13 cellular contexts compared by ENCODE assay signal in the genomic region with DNA sequence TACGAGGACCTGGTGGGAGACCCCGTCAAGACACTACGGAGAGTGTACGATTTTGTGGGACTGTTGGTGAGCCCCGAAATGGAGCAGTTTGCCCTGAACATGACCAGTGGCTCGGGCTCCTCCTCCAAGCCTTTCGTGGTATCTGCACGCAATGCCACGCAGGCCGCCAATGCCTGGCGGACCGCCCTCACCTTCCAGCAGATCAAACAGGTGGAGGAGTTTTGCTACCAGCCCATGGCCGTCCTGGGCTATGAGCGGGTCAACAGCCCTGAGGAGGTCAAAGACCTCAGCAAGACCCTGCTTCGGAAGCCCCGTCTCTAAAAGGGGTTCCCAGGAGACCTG. TPM values are rescaled to one million over a fixed set of nuclear protein-coding genes. Genes with fewer than 3 reads are reported as not detected.
DNase-seq lines count a peak whose midpoint lies in the region; ATAC-seq and TF ChIP-seq lines count a peak whose summit lies in the region.
"Had no signal": no experiment of that assay in that cellular context is flagged by ENCODE, and none has a peak within 500 bp of the region (broad histone marks: within the 10 kb centered on the region; RNA-seq: fewer than 3 reads in every experiment).

No MANE protein-coding gene starts in this region.

- H3K36me3 Mint-ChIP-seq in activated T-cell treated with anti-CD3 and anti-CD28 coated beads, Interleukin-2, amount 50 U/mL, for 24 hours (ENCODE audit: low read depth): peaks cover 5% of the 10 kb centered on the region
- no peaks in the 10 kb centered on the region for H3K36me3 Mint-ChIP-seq in activated T-cell treated with anti-CD3 and anti-CD28 coated beads, Interleukin-2, amount 50 U/mL, for 72 hours (ENCODE audit: insufficient read depth in 2 of 2)
- H3K36me3 Mint-ChIP-seq in glutamatergic neuron (ENCODE audit: unreplicated experiment): no peaks in the 10 kb centered on the region
- peaks cover 27% of the 10 kb centered on the region for H3K36me3 Mint-ChIP-seq in stimulated activated memory B cell treated with anti-CD40 and anti-IgM and Interleukin-4, amounts not matched to agents 10 μg/mL and 1 μg/mL and 100 μg/mL, for 72 hours

- DNase-seq in activated T-cell treated with anti-CD3 and anti-CD28 coated beads, Interleukin-2, amount 50 U/mL, for 24 hours: no peak
- DNase-seq in activated T-cell treated with anti-CD3 and anti-CD28 coated beads for 4 hours (no peak), glutamatergic neuron (no peak), SIG-M5 (lab: John Stamatoyannopoulos, UW) (no peak), occipital lobe (lab: John Stamatoyannopoulos, UW) (no peak), NCI-H2107 (lab: John Stamatoyannopoulos, UW) (no peak)
- no peak for DNase-seq in activated T-cell treated with anti-CD3 and anti-CD28 coated beads, Interleukin-2, amount 50 U/mL, for 72 hours
- DNase-seq: Calu3, NCI-H1436, SK-N-SH, stomach, WERI-Rb-1 had no signal

- peaks cover 48% of the 10 kb centered on the region for H3K4me1 Mint-ChIP-seq in activated T-cell treated with anti-CD3 and anti-CD28 coated beads, Interleukin-2, amount 50 U/mL, for 24 hours (ENCODE audit: low read depth)
- peaks cover 39% of the 10 kb centered on the region for H3K4me1 Mint-ChIP-seq in activated T-cell treated with anti-CD3 and anti-CD28 coated beads, Interleukin-2, amount 50 U/mL, for 72 hours (ENCODE audit: low read depth)
- peaks cover 34% of the 10 kb centered on the region for H3K4me1 Mint-ChIP-seq in glutamatergic neuron (ENCODE audit: low read depth, unreplicated experiment)
- H3K4me1 Mint-ChIP-seq in stimulated activated memory B cell treated with anti-CD40 and anti-IgM and Interleukin-4, amounts not matched to agents 10 μg/mL and 1 μg/mL and 100 μg/mL, for 72 hours: peaks cover 54% of the 10 kb centered on the region

- H3K4me3 Mint-ChIP-seq in activated T-cell treated with anti-CD3 and anti-CD28 coated beads, Interleukin-2, amount 50 U/mL, for 24 hours: peak overlapping the region; percentile 68
- peak overlapping the region; percentile 67 to 69 for H3K4me3 Mint-ChIP-seq in activated T-cell treated with anti-CD3 and anti-CD28 coated beads, Interleukin-2, amount 50 U/mL, for 72 hours
- peak overlapping the region; percentile 77 for H3K4me3 Mint-ChIP-seq in glutamatergic neuron (ENCODE audit: unreplicated experiment)
- H3K4me3 Mint-ChIP-seq in stimulated activated memory B cell treated with anti-CD40 and anti-IgM and Interleukin-4, amounts not matched to agents 10 μg/mL and 1 μg/mL and 100 μg/mL, for 72 hours: peak overlapping the region; percentile 72

- no peak for ATAC-seq in activated T-cell treated with anti-CD3 and anti-CD28 coated beads, Interleukin-2, amount 50 U/mL, for 72 hours (replicated peaks in 1 of 2)
- no peak for ATAC-seq in stimulated activated memory B cell treated with anti-CD40 and anti-IgM and Interleukin-4, amounts not matched to agents 10 μg/mL and 1 μg/mL and 100 μg/mL, for 72 hours

- no peak overlapping the region for H3K27ac Mint-ChIP-seq in activated T-cell treated with anti-CD3 and anti-CD28 coated beads, Interleukin-2, amount 50 U/mL, for 24 hours
- H3K27ac Mint-ChIP-seq in activated T-cell treated with anti-CD3 and anti-CD28 coated beads, Interleukin-2, amount 50 U/mL, for 72 hours: no peak overlapping the region
- peak overlapping the region; percentile 36 for H3K27ac Mint-ChIP-seq in glutamatergic neuron (ENCODE audit: unreplicated experiment)
- peak overlapping the region; percentile 86 for H3K27ac Mint-ChIP-seq in stimulated activated memory B cell treated with anti-CD40 and anti-IgM and Interleukin-4, amounts not matched to agents 10 μg/mL and 1 μg/mL and 100 μg/mL, for 72 hours

- no peaks in the 10 kb centered on the region for H3K9me3 Mint-ChIP-seq in activated T-cell treated with anti-CD3 and anti-CD28 coated beads, Interleukin-2, amount 50 U/mL, for 24 hours
- H3K9me3 Mint-ChIP-seq in activated T-cell treated with anti-CD3 and anti-CD28 coated beads, Interleukin-2, amount 50 U/mL, for 72 hours: no peaks in the 10 kb centered on the region
- peaks cover 6% of the 10 kb centered on the region for H3K9me3 Mint-ChIP-seq in glutamatergic neuron (ENCODE audit: unreplicated experiment)
- H3K9me3 Mint-ChIP-seq in stimulated activated memory B cell treated with anti-CD40 and anti-IgM and Interleukin-4, amounts not matched to agents 10 μg/mL and 1 μg/mL and 100 μg/mL, for 72 hours: no peaks in the 10 kb centered on the region

- peaks cover 8% of the 10 kb centered on the region for H3K27me3 Mint-ChIP-seq in activated T-cell treated with anti-CD3 and anti-CD28 coated beads, Interleukin-2, amount 50 U/mL, for 24 hours
- H3K27me3 Mint-ChIP-seq in activated T-cell treated with anti-CD3 and anti-CD28 coated beads, Interleukin-2, amount 50 U/mL, for 72 hours (ENCODE audit: low read depth): peaks cover 6% of the 10 kb centered on the region
- peaks cover 11% of the 10 kb centered on the region for H3K27me3 Mint-ChIP-seq in glutamatergic neuron (ENCODE audit: unreplicated experiment)
- H3K27me3 Mint-ChIP-seq in stimulated activated memory B cell treated with anti-CD40 and anti-IgM and Interleukin-4, amounts not matched to agents 10 μg/mL and 1 μg/mL and 100 μg/mL, for 72 hours: no peaks in the 10 kb centered on the region

- no peak for TF ChIP-seq CTCF in glutamatergic neuron (IDR thresholded peaks at IDR 0.05; ENCODE audit: partially characterized antibody, unreplicated experiment)

RNA-seq across cellular contexts. Expression of gene CHST2, which starts 2.5 kb away (rescaled TPM):
- 1 to 10 TPM; 5.3 to 5.6 TPM for total RNA-seq in activated T-cell treated with anti-CD3 and anti-CD28 coated beads, Interleukin-2, amount 50 U/mL, for 72 hours
- total RNA-seq in glutamatergic neuron (ENCODE audit: unreplicated experiment) (51.7 TPM), occipital lobe (33.4 TPM)

Comparison
In these comparisons a context has a peak if more than half of its experiments do, and no peak if none do; other contexts are left out.
1. H3K27ac Mint-ChIP-seq: peak in glutamatergic neuron (single experiment) and stimulated activated memory B cell treated with anti-CD40 and anti-IgM and Interleukin-4, amounts not matched to agents 10 μg/mL and 1 μg/mL and 100 μg/mL, for 72 hours (single experiment); none in activated T-cell treated with anti-CD3 and anti-CD28 coated beads, Interleukin-2, amount 50 U/mL, for 24 hours (single experiment) and activated T-cell treated with anti-CD3 and anti-CD28 coated beads, Interleukin-2, amount 50 U/mL, for 72 hours (single experiment).
2. Peak in every context shown above with its lines, with median percentiles within 50 percentile points of each other: H3K4me3 Mint-ChIP-seq.